Comparison of ENCODE assay signal across 1 cellular context in genomic region chr12:113276946-113277500, GRCh38.
TF ChIP-seq lines count a peak whose summit lies in the region.

No MANE protein-coding gene starts in this region.

TF ChIP-seq in SK-N-SH treated with all-trans-retinoic acid at 6 μM for 48 hours, 23 proteins besides CTCF, POLR2A, EP300 and RAD21 (continued from another document):
- TF ChIP-seq ISL1 (CRISPR knock-in tag; IDR thresholded peaks at IDR 0.05), result no peak
- TF ChIP-seq BACH2 (CRISPR knock-in tag; IDR thresholded peaks at IDR 0.05; ENCODE audit: borderline replicate concordance), result no peak
- no peak for TF ChIP-seq ZFP30 (CRISPR knock-in tag; IDR thresholded peaks at IDR 0.05)
- no peak for TF ChIP-seq RARB (CRISPR knock-in tag; IDR thresholded peaks at IDR 0.05)
- no peak for TF ChIP-seq ZFP3 (CRISPR knock-in tag; IDR thresholded peaks at IDR 0.05)
